8 cellular contexts compared by ENCODE assay signal in genomic region chr3:68878322-68878721, GRCh38. TPM values are rescaled to one million over a fixed set of nuclear protein-coding genes. Genes with fewer than 3 reads are reported as not detected.
DNase-seq lines count a peak whose midpoint lies in the region; ATAC-seq, FAIRE-seq and TF ChIP-seq lines count a peak whose summit lies in the region.

No MANE protein-coding gene starts in this region.

- POLR2A ChIA-PET in PC-9 (lab: Charles Lee; ENCODE audit: unreplicated experiment) = no interaction called here

- intact Hi-C loops in heart right ventricle (cut with DNase I) = loop anchor here in 9 of 10 donors (5.0 to 10.0 kb wide), 10 partner anchors 1061 to 1944 kb away; no protein-coding TSS in a partner anchor
- intact Hi-C loops in left ventricle myocardium superior (cut with micrococcal nuclease) = loop anchor here (10.0 kb wide), 1 partner anchor 1774 kb away; no protein-coding TSS in a partner anchor
- intact Hi-C loops in PC-9 (cut with micrococcal nuclease; ENCODE audit: unreplicated experiment) = loop anchor here (5.0 to 10.0 kb wide), 2 partner anchors 1494 to 1941 kb away; no protein-coding TSS in a partner anchor
- intact Hi-C loops in left lung (cut with DNase I) = loop anchor here in 1 of 2 donors (10.0 kb wide), 1 partner anchor 1764 kb away; no protein-coding TSS in a partner anchor

- ATAC-seq in heart right ventricle (no peak), left ventricle myocardium superior (no peak), gastroesophageal sphincter (no peak), HG03280 (IDR thresholded peaks at IDR 0.05; ENCODE audit: unreplicated experiment) (no peak), left lung (no peak)

- peak in 6 of 9 donors; percentile 20 to 48 (median 36) for TF ChIP-seq CTCF in heart right ventricle (IDR thresholded peaks at IDR 0.05)
- peak; percentile 60 for TF ChIP-seq CTCF in PC-9 (conservative IDR thresholded peaks at IDR 0.05)
- peak; percentile 7 to 30 (median 14) for TF ChIP-seq CTCF in gastroesophageal sphincter (IDR thresholded peaks at IDR 0.05)
- peak in 1 of 2 donors; percentile 20 for TF ChIP-seq CTCF in left lung (IDR thresholded peaks at IDR 0.05)

- BruUV-seq in PC-9 (replicated peaks; lab: Mats Ljungman, UMichigan) = no TSS peak

- no peaks in the 10 kb centered on the region for H3F3A ChIP-seq in PC-9 (ENCODE audit: insufficient read depth, low read depth)

- TF ChIP-seq EP300 in gastroesophageal sphincter (IDR thresholded peaks at IDR 0.05) = no peak

- no peak for FAIRE-seq in urothelium cell line (lab: Jason Lieb, UNC)

- H3K9me3 ChIP-seq in heart right ventricle (peaks cover 0 to 8% (median 0%) of the 10 kb centered on the region in 11 donors), PC-9 (ENCODE audit: insufficient read depth, low read depth) (no peaks in the 10 kb centered on the region; the same call in 1 of the 2 replicates), gastroesophageal sphincter (peaks cover 0 to 7% (median 0%) of the 10 kb centered on the region in 3 donors), left lung (no peaks in the 10 kb centered on the region)

- H3K9me2 ChIP-seq in PC-9 (ENCODE audit: insufficient read depth) = no peaks in the 10 kb centered on the region

- no peak overlapping the region for H2AFZ ChIP-seq in PC-9

- H3K36me3 ChIP-seq in heart right ventricle (no peaks in the 10 kb centered on the region), PC-9 (ENCODE audit: low read depth) (no peaks in the 10 kb centered on the region), gastroesophageal sphincter (no peaks in the 10 kb centered on the region), left lung (no peaks in the 10 kb centered on the region)

- 14 to 27% methylated on average over 2 of the region's 2 CpGs for WGBS in heart right ventricle, 2 donors
- 4 to 17% methylated on average over 2 of the region's 2 CpGs for WGBS in gastroesophageal sphincter (ENCODE audit: low coverage in 1 of 2), 2 donors

- H3K4me3 ChIP-seq in heart right ventricle (no peak overlapping the region), PC-9 (no peak overlapping the region), gastroesophageal sphincter (no peak overlapping the region), left lung (no peak overlapping the region)

- H3K4me1 ChIP-seq in heart right ventricle = no peaks in the 10 kb centered on the region
- no peaks in the 10 kb centered on the region for H3K4me1 ChIP-seq in PC-9 (replicated peaks; ENCODE audit: insufficient read depth)
- no peaks in the 10 kb centered on the region for H3K4me1 ChIP-seq in gastroesophageal sphincter
- H3K4me1 ChIP-seq in left lung = no peaks in the 10 kb centered on the region

- H4K20me1 ChIP-seq in PC-9 (ENCODE audit: insufficient read depth) = no peaks in the 10 kb centered on the region

- CTCF ChIA-PET in PC-9 (lab: Charles Lee) = interaction anchor here (1.0 kb wide), 1 partner anchor 1765 kb away, joined by 4 read pairs; no protein-coding TSS in a partner anchor

- TF ChIP-seq POLR2A in gastroesophageal sphincter (IDR thresholded peaks at IDR 0.05) = no peak

- H3K27ac ChIP-seq in heart right ventricle (no peak overlapping the region), PC-9 (no peak overlapping the region), gastroesophageal sphincter (no peak overlapping the region), left lung (no peak overlapping the region)

- no peaks in the 10 kb centered on the region for H3K79me2 ChIP-seq in PC-9 (ENCODE audit: low read depth)

- peaks cover 0 to 60% (median 19%) of the 10 kb centered on the region in 7 donors for H3K27me3 ChIP-seq in heart right ventricle
- peaks cover 23% of the 10 kb centered on the region; the same call in 1 of the 2 replicates for H3K27me3 ChIP-seq in PC-9 (ENCODE audit: insufficient read depth, low read depth)
- peaks cover 11% of the 10 kb centered on the region for H3K27me3 ChIP-seq in gastroesophageal sphincter
- H3K27me3 ChIP-seq in left lung = no peaks in the 10 kb centered on the region

- no peak overlapping the region for H3K4me2 ChIP-seq in PC-9

- no peak for DNase-seq in heart right ventricle
- DNase-seq in left ventricle myocardium superior = no peak
- DNase-seq in PC-9 = no peak
- peak; percentile 29 for DNase-seq in urothelium cell line (ENCODE audit: low spot score)
- DNase-seq in DMS153 (lab: John Stamatoyannopoulos, UW) = no peak
- DNase-seq in left lung = no peak

RNA-seq across cellular contexts. Expression of gene TAFA4, which starts 54.0 kb away (rescaled TPM):
- total RNA-seq in heart right ventricle (not detected), left ventricle myocardium superior (not detected), PC-9 (2021) (not detected in 2 replicates), gastroesophageal sphincter (1 to 10 TPM in 1 of 4 donors, not detected in 3; 2.3 TPM), left lung (not detected)
- polyA plus RNA-seq in heart right ventricle = not detected
